ENCODE assay signal across 1 cellular context in the genomic region with DNA sequence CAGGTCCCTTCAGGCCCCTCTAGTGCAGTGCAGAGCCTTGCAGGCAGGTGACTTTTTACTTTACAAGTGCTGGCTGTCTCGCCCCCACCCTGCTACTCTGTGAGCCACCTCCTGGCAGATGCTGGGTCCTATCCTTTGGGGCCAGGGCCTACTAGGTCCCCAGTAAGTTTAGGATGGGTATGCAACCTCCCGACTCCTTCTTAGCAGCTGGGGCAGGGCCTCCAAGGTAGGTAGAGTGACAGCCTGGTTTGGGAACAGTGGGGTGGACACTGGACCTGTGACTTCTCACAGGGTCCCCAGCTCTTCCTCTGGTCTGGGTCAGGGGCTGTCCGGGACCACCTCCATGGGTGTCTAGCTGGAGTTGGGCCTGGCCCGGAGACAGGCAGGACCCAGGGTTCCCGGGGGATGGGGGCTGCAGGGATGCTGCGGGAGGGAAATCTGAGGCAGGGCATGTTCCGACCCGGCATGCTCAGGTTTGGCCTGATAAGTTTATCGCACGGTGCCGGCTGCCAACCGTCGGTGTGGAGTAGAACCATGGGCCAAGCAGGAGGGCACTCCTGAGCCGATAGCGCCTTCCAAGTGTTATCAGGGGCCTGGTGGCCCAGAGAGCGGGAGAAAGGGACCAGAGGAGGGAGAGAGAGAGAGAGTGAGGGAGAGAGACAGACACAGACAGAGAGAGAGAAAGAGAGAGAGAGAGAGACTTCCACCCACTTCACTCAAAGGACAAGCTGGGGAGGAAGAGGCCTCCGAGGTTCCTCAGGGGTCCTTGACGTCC.
TF ChIP-seq lines count a peak whose summit lies in the region.

No MANE protein-coding gene starts in this region.

TF ChIP-seq in K562, 482 proteins besides CTCF, POLR2A, EP300 and RAD21 (continued from another document and continues in another):
- TF ChIP-seq, protein P1, sequence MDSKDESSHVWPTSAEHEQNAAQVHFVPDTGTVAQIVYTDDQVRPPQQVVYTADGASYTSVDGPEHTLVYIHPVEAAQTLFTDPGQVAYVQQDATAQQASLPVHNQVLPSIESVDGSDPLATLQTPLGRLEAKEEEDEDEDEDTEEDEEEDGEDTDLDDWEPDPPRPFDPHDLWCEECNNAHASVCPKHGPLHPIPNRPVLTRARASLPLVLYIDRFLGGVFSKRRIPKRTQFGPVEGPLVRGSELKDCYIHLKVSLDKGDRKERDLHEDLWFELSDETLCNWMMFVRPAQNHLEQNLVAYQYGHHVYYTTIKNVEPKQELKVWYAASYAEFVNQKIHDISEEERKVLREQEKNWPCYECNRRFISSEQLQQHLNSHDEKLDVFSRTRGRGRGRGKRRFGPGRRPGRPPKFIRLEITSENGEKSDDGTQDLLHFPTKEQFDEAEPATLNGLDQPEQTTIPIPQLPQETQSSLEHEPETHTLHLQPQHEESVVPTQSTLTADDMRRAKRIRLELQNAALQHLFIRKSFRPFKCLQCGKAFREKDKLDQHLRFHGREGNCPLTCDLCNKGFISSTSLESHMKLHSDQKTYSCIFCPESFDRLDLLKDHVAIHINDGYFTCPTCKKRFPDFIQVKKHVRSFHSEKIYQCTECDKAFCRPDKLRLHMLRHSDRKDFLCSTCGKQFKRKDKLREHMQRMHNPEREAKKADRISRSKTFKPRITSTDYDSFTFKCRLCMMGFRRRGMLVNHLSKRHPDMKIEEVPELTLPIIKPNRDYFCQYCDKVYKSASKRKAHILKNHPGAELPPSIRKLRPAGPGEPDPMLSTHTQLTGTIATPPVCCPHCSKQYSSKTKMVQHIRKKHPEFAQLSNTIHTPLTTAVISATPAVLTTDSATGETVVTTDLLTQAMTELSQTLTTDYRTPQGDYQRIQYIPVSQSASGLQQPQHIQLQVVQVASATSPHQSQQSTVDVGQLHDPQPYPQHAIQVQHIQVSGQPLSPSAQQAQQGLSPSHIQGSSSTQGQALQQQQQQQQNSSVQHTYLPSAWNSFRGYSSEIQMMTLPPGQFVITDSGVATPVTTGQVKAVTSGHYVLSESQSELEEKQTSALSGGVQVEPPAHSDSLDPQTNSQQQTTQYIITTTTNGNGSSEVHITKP (IDR thresholded peaks at IDR 0.05; ENCODE audit: partially characterized antibody) = peak; percentile 47
- TF ChIP-seq, protein P2, sequence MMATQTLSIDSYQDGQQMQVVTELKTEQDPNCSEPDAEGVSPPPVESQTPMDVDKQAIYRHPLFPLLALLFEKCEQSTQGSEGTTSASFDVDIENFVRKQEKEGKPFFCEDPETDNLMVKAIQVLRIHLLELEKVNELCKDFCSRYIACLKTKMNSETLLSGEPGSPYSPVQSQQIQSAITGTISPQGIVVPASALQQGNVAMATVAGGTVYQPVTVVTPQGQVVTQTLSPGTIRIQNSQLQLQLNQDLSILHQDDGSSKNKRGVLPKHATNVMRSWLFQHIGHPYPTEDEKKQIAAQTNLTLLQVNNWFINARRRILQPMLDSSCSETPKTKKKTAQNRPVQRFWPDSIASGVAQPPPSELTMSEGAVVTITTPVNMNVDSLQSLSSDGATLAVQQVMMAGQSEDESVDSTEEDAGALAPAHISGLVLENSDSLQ (IDR thresholded peaks at IDR 0.05) = peak; percentile 42; the same call in 1 of the 2 replicates
- TF ChIP-seq ZNF253 (CRISPR knock-in tag; conservative IDR thresholded peaks at IDR 0.05) = no peak
- TF ChIP-seq PRPF4 (IDR thresholded peaks at IDR 0.05; ENCODE audit: insufficient read depth, low read depth, low read length, poor library complexity, severe bottlenecking) = no peak
- TF ChIP-seq LCOR (CRISPR knock-in tag; IDR thresholded peaks at IDR 0.05) = peak; percentile 62; the same call in 1 of the 2 replicates
- TF ChIP-seq SMARCA4 (IDR thresholded peaks at IDR 0.05) = peak; percentile 90
- TF ChIP-seq CBFA2T2 (conservative IDR thresholded peaks at IDR 0.05) = peak; percentile 98
- TF ChIP-seq, protein P3, sequence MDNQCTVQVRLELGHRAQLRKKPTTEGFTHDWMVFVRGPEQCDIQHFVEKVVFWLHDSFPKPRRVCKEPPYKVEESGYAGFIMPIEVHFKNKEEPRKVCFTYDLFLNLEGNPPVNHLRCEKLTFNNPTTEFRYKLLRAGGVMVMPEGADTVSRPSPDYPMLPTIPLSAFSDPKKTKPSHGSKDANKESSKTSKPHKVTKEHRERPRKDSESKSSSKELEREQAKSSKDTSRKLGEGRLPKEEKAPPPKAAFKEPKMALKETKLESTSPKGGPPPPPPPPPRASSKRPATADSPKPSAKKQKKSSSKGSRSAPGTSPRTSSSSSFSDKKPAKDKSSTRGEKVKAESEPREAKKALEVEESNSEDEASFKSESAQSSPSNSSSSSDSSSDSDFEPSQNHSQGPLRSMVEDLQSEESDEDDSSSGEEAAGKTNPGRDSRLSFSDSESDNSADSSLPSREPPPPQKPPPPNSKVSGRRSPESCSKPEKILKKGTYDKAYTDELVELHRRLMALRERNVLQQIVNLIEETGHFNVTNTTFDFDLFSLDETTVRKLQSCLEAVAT (IDR thresholded peaks at IDR 0.05) = peak; percentile 74 to 75
- TF ChIP-seq FOXA3 (CRISPR knock-in tag; conservative IDR thresholded peaks at IDR 0.05 in 1 of 2, IDR thresholded peaks at IDR 0.05 in 1 of 2) = no peak
- peak; percentile 85 for TF ChIP-seq CXXC5 (CRISPR knock-in tag; IDR thresholded peaks at IDR 0.05)
- TF ChIP-seq JUND (IDR thresholded peaks at IDR 0.05; ENCODE audit: borderline replicate concordance, low read depth, low read length) = no peak
- TF ChIP-seq JUND (tag; IDR thresholded peaks at IDR 0.05; ENCODE audit: borderline replicate concordance, low read depth, low read length) = peak; percentile 52; the same call in 1 of the 3 replicates
- peak; percentile 85; the same call in 1 of the 2 replicates for TF ChIP-seq ZNF583 (CRISPR knock-in tag; IDR thresholded peaks at IDR 0.05)
- TF ChIP-seq RBFOX2 (IDR thresholded peaks at IDR 0.05; ENCODE audit: low read depth, low read length) = peak; percentile 58; the same call in 1 of the 2 replicates
- TF ChIP-seq LEF1 (IDR thresholded peaks at IDR 0.05) = peak; percentile 62; the same call in 1 of the 2 replicates
- TF ChIP-seq, protein P4, sequence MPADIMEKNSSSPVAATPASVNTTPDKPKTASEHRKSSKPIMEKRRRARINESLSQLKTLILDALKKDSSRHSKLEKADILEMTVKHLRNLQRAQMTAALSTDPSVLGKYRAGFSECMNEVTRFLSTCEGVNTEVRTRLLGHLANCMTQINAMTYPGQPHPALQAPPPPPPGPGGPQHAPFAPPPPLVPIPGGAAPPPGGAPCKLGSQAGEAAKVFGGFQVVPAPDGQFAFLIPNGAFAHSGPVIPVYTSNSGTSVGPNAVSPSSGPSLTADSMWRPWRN (IDR thresholded peaks at IDR 0.05; ENCODE audit: low read depth) = no peak
- TF ChIP-seq DPF2 (IDR thresholded peaks at IDR 0.05) = peak; percentile 92
- peak; percentile 91 to 94 for TF ChIP-seq TRIM24 (IDR thresholded peaks at IDR 0.05)
- TF ChIP-seq MTF1 (CRISPR knock-in tag; IDR thresholded peaks at IDR 0.05; ENCODE audit: borderline replicate concordance) = no peak
- TF ChIP-seq, protein P5, sequence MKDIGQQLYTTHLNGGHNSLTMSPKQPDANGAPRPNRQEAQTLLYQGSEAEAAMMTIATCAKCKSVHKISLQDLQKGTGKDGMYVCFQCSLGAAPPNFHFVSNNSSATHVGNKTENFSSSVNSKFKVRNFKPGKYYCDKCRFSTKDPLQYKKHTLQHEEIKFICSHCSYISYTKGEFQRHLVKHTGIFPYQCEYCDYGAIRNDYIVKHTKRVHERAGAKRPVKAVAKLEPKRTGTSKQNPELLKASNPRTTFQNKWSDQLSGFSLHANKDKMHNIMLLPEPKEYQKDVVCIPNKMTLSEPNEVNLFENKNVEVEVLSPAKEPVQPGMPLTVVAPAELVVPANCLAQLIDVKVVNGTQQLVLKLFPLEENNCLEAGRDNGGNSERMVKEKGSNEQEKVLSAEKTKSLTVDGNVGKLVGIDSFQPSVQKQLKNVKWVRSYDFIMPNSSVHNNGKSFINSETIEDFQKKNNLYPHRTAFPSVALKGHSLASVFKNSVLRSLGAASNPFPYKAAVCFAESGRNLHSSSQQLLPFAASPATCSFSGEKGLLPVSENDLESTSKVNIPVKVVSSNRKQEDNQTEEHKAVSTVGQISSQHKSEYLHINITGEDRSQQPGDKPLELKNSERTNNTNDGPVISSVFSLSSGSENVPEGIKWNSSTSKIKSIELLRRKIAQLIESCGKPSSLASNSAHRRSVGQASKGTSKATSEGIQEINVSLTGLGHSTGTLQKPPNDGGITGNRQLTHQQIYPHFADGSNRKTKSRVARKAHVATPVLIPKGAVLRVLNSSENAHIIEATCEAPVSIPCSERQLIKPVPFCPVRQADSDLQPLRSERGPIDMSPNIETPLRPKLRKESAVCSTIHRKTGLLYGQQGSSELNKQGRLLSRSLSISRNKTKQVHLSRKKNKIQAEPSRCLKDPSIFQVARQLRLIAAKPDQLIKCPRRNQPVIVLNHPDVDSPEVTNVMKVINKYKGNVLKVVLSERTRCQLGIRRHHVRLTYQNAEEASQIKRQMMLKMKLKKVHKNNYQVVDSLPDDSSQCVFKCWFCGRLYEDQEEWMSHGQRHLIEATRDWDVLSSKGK (CRISPR knock-in tag; IDR thresholded peaks at IDR 0.05) = no peak
- TF ChIP-seq E2F3 (CRISPR knock-in tag; IDR thresholded peaks at IDR 0.05) = 0 out of 2 replicates have a peak, but pooled peaks have one; percentile 70
- no peak for TF ChIP-seq NFE2L1 (tag; IDR thresholded peaks at IDR 0.05; ENCODE audit: borderline replicate concordance, low read depth)
- peak; percentile 65 for TF ChIP-seq ZKSCAN1 (IDR thresholded peaks at IDR 0.05; ENCODE audit: low read depth, low read length)
- no peak for TF ChIP-seq PTTG1 (tag; IDR thresholded peaks at IDR 0.05; ENCODE audit: low read depth)
- TF ChIP-seq, protein P6, sequence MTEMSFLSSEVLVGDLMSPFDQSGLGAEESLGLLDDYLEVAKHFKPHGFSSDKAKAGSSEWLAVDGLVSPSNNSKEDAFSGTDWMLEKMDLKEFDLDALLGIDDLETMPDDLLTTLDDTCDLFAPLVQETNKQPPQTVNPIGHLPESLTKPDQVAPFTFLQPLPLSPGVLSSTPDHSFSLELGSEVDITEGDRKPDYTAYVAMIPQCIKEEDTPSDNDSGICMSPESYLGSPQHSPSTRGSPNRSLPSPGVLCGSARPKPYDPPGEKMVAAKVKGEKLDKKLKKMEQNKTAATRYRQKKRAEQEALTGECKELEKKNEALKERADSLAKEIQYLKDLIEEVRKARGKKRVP (CRISPR knock-in tag; IDR thresholded peaks at IDR 0.05) = no peak
- peak; percentile 94 for TF ChIP-seq TEAD4 (IDR thresholded peaks at IDR 0.05; ENCODE audit: low read length)
- TF ChIP-seq TEAD4 (CRISPR knock-in tag; IDR thresholded peaks at IDR 0.05; ENCODE audit: borderline replicate concordance) = no peak
- no peak for TF ChIP-seq MEIS2 (IDR thresholded peaks at IDR 0.05; ENCODE audit: partially characterized antibody)
- 0 out of 2 replicates have a peak, but pooled peaks have one; percentile 22 for TF ChIP-seq RB1 (IDR thresholded peaks at IDR 0.05; ENCODE audit: low read depth)
- peak; percentile 81 for TF ChIP-seq BCOR (IDR thresholded peaks at IDR 0.05)
- peak; percentile 83; the same call in 1 of the 2 replicates for TF ChIP-seq ZKSCAN8 (CRISPR knock-in tag; IDR thresholded peaks at IDR 0.05)
- peak; percentile 72 for TF ChIP-seq NEUROD1 (IDR thresholded peaks at IDR 0.05; ENCODE audit: borderline replicate concordance, low read depth, low read length, partially characterized antibody)
- TF ChIP-seq PHB2 (IDR thresholded peaks at IDR 0.05; ENCODE audit: low read depth) = peak; percentile 90
- peak; percentile 92 for TF ChIP-seq HMGN3 (IDR thresholded peaks at IDR 0.05; ENCODE audit: borderline replicate concordance, extremely low read depth, insufficient read length, low read depth, low read length)
- no peak for TF ChIP-seq HDAC6 (IDR thresholded peaks at IDR 0.05; ENCODE audit: low read depth, low read length)
- TF ChIP-seq, protein P7, sequence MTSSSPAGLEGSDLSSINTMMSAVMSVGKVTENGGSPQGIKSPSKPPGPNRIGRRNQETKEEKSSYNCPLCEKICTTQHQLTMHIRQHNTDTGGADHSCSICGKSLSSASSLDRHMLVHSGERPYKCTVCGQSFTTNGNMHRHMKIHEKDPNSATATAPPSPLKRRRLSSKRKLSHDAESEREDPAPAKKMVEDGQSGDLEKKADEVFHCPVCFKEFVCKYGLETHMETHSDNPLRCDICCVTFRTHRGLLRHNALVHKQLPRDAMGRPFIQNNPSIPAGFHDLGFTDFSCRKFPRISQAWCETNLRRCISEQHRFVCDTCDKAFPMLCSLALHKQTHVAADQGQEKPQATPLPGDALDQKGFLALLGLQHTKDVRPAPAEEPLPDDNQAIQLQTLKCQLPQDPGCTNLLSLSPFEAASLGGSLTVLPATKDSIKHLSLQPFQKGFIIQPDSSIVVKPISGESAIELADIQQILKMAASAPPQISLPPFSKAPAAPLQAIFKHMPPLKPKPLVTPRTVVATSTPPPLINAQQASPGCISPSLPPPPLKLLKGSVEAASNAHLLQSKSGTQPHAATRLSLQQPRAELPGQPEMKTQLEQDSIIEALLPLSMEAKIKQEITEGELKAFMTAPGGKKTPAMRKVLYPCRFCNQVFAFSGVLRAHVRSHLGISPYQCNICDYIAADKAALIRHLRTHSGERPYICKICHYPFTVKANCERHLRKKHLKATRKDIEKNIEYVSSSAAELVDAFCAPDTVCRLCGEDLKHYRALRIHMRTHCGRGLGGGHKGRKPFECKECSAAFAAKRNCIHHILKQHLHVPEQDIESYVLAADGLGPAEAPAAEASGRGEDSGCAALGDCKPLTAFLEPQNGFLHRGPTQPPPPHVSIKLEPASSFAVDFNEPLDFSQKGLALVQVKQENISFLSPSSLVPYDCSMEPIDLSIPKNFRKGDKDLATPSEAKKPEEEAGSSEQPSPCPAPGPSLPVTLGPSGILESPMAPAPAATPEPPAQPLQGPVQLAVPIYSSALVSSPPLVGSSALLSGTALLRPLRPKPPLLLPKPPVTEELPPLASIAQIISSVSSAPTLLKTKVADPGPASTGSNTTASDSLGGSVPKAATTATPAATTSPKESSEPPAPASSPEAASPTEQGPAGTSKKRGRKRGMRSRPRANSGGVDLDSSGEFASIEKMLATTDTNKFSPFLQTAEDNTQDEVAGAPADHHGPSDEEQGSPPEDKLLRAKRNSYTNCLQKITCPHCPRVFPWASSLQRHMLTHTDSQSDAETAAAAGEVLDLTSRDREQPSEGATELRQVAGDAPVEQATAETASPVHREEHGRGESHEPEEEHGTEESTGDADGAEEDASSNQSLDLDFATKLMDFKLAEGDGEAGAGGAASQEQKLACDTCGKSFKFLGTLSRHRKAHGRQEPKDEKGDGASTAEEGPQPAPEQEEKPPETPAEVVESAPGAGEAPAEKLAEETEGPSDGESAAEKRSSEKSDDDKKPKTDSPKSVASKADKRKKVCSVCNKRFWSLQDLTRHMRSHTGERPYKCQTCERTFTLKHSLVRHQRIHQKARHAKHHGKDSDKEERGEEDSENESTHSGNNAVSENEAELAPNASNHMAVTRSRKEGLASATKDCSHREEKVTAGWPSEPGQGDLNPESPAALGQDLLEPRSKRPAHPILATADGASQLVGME (CRISPR knock-in tag; IDR thresholded peaks at IDR 0.05) = peak; percentile 78; the same call in 1 of the 2 replicates
- 0 out of 2 replicates have a peak, but pooled peaks have one; percentile 13 for TF ChIP-seq ZBTB7A (IDR thresholded peaks at IDR 0.05; ENCODE audit: borderline replicate concordance, control insufficient read depth, low read depth, low read length)
- TF ChIP-seq, protein P8, sequence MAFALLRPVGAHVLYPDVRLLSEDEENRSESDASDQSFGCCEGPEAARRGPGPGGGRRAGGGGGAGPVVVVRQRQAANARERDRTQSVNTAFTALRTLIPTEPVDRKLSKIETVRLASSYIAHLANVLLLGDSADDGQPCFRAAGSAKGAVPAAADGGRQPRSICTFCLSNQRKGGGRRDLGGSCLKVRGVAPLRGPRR (CRISPR knock-in tag; IDR thresholded peaks at IDR 0.05) = peak; percentile 24; the same call in 1 of the 2 replicates
- TF ChIP-seq MXI1 (IDR thresholded peaks at IDR 0.05; ENCODE audit: low read depth, low read length) = 0 out of 2 replicates have a peak, but pooled peaks have one; percentile 6
